Comparison of ENCODE assay signal across 17 cellular contexts in the genomic region with DNA sequence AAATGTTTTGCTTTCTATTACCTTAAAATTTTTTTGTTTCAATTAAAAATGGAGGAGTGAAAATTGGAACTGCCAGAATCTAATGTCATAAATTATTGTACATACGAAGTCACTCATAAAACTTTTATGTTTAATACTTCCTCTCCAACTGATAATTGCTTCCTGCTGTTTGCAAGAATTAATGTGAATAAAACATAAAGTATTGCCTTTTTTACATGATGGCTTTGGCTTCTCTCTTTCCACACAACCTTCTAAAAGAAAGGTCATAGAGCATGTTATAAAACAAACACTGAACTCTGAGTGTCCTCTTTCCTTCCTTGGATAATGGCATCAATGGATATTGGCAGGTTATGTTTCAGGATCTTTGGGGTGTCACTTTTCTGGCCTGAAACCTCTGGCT.
A peak's percentile ranks its signal among the peaks of the same experiment; 100 is the strongest.
DNase-seq lines count a peak whose midpoint lies in the region; ATAC-seq and TF ChIP-seq lines count a peak whose summit lies in the region.
"Had no signal": no experiment of that assay in that cellular context is flagged by ENCODE, and none has a peak within 500 bp of the region (broad histone marks: within the 10 kb centered on the region; RNA-seq: fewer than 3 reads in every experiment).

No MANE protein-coding gene starts in this region.

- H2BK5ac ChIP-seq in neuronal stem cell (ENCODE audit: low read length), result no peak overlapping the region

- WGBS in neuronal stem cell (ENCODE audit: extremely low coverage in 2 of 2, insufficient read length in 2 of 2, insufficient replicate concordance in 1 of 2), 2 donors, result no CpG with 5 or more reads among the region's 1 CpG

- H3K14ac ChIP-seq in neuronal stem cell (ENCODE audit: low read length), result no peak overlapping the region

- DNase-seq in A673 (ENCODE audit: low spot score) (peak; percentile 12), GM04504 (ENCODE audit: low read depth) (peak; percentile 24), SK-N-MC (ENCODE audit: low read depth, low spot score) (peak; percentile 8), neuronal stem cell (ENCODE audit: low spot score) (no peak), dermis blood vessel endothelial cell (no peak), foreskin keratinocyte (no peak)
- DNase-seq: 8988T; ACHN; CD4-positive, alpha-beta T cell; DMS79; EL; GDM1; GOT3; H9 had no signal

- H3K79me1 ChIP-seq in neuronal stem cell (ENCODE audit: low read depth, low read length), result no peaks in the 10 kb centered on the region

- ATAC-seq in HG03280 (IDR thresholded peaks at IDR 0.05; ENCODE audit: unreplicated experiment), result no peak
- ATAC-seq in foreskin keratinocyte, result no peak
- ATAC-seq: HepG2 had no signal

- H2AK5ac ChIP-seq in neuronal stem cell (ENCODE audit: low read depth, low read length), result peak overlapping the region; percentile 46

- no peak overlapping the region for H2BK15ac ChIP-seq in neuronal stem cell (ENCODE audit: low read length)

- no peak overlapping the region for H3K4me2 ChIP-seq in neuronal stem cell (ENCODE audit: insufficient read depth, low read length, poor library complexity, severe bottlenecking)
- H3K4me2 ChIP-seq: BLaER1 treated with 17β-estradiol and CSF1 and Interleukin-3, amounts not matched to agents 10 nM and 100 nM had no signal

- H2BK120ac ChIP-seq in neuronal stem cell (ENCODE audit: low read depth, low read length), result no peak overlapping the region

- H3K36me3 ChIP-seq in A673 (ENCODE audit: insufficient read depth, low read length, poor library complexity, severe bottlenecking) (no peaks in the 10 kb centered on the region), SK-N-MC (ENCODE audit: insufficient read depth, low read length) (no peaks in the 10 kb centered on the region), neuronal stem cell (replicated peaks in 1 of 2; ENCODE audit: control insufficient read depth in 2 of 2, insufficient read depth in 2 of 2, low read length in 2 of 2) (no peaks in the 10 kb centered on the region)
- H3K36me3 ChIP-seq: BLaER1 treated with 17β-estradiol and CSF1 and Interleukin-3, amounts not matched to agents 10 nM and 100 nM had no signal

- peaks cover 5% of the 10 kb centered on the region for H3K4me1 ChIP-seq in A673 (ENCODE audit: insufficient read depth, low read length, poor library complexity, severe bottlenecking)
- no peaks in the 10 kb centered on the region for H3K4me1 ChIP-seq in neuronal stem cell (ENCODE audit: control insufficient read depth in 2 of 2, insufficient read depth in 1 of 2, low read depth in 1 of 2, low read length in 2 of 2)
- H3K4me1 ChIP-seq in foreskin keratinocyte, result no peaks in the 10 kb centered on the region

- no peaks in the 10 kb centered on the region for H3K9me3 ChIP-seq in A673 (ENCODE audit: low read depth, low read length, poor library complexity, severe bottlenecking)
- no peaks in the 10 kb centered on the region for H3K9me3 ChIP-seq in SK-N-MC (ENCODE audit: low read depth, low read length)
- no peaks in the 10 kb centered on the region for H3K9me3 ChIP-seq in neuronal stem cell (replicated peaks in 1 of 2; ENCODE audit: control insufficient read depth in 2 of 2, insufficient read depth in 1 of 2, low read depth in 1 of 2, low read length in 2 of 2)

- no peak overlapping the region for H4K8ac ChIP-seq in neuronal stem cell (ENCODE audit: low read depth, low read length)

- TF ChIP-seq CTCF in A673 (conservative IDR thresholded peaks at IDR 0.05; ENCODE audit: low read depth, low read length), result no peak
- TF ChIP-seq CTCF in foreskin keratinocyte (conservative IDR thresholded peaks at IDR 0.05), result no peak

- H2BK12ac ChIP-seq in neuronal stem cell (ENCODE audit: low read length), result no peak overlapping the region

- no peak overlapping the region for H3K18ac ChIP-seq in neuronal stem cell (ENCODE audit: low read length)

- POLR2A ChIA-PET in A673 (lab: Charles Lee; ENCODE audit: low non-redundant PET), result no interaction called here

- no peak overlapping the region for H3K27ac ChIP-seq in A673 (ENCODE audit: low read depth, low read length, poor library complexity, severe bottlenecking)
- H3K27ac ChIP-seq in SK-N-MC, result no peak overlapping the region
- H3K27ac ChIP-seq in neuronal stem cell (replicated peaks; ENCODE audit: low read length), result no peak overlapping the region
- H3K27ac ChIP-seq in foreskin keratinocyte, result no peak overlapping the region
- H3K27ac ChIP-seq: BLaER1 treated with 17β-estradiol and CSF1 and Interleukin-3, amounts not matched to agents 10 nM and 100 nM had no signal

- intact Hi-C loops in A673 (cut with micrococcal nuclease; ENCODE audit: unreplicated experiment), result no loop called here

- no peak overlapping the region for H3K4me3 ChIP-seq in A673 (ENCODE audit: low read depth, low read length, poor library complexity, severe bottlenecking)
- H3K4me3 ChIP-seq in SK-N-MC, result no peak overlapping the region
- H3K4me3 ChIP-seq in neuronal stem cell (ENCODE audit: low read length in 2 of 2), result no peak overlapping the region
- H3K4me3 ChIP-seq: BLaER1 treated with 17β-estradiol and CSF1 and Interleukin-3, amounts not matched to agents 10 nM and 100 nM had no signal

- H3K9ac ChIP-seq in SK-N-MC (ENCODE audit: insufficient read length) (no peak overlapping the region), neuronal stem cell (ENCODE audit: low read depth, low read length, poor library complexity) (no peak overlapping the region)
- H3K9ac ChIP-seq: BLaER1 treated with 17β-estradiol and CSF1 and Interleukin-3, amounts not matched to agents 10 nM and 100 nM had no signal

- BruUV-seq in A673 (replicated peaks; lab: Mats Ljungman, UMichigan), result no TSS peak

- CTCF ChIA-PET in A673 (lab: Charles Lee), result no interaction called here

- H3K4ac ChIP-seq in neuronal stem cell (ENCODE audit: low read length), result no peak overlapping the region

- H4K91ac ChIP-seq in neuronal stem cell (ENCODE audit: low read depth, low read length, poor library complexity), result no peak overlapping the region

- no peak overlapping the region for H2AFZ ChIP-seq in neuronal stem cell (ENCODE audit: low read length)

- no peak overlapping the region for H3K23ac ChIP-seq in neuronal stem cell (ENCODE audit: low read depth, low read length, poor library complexity)

- H3K27me3 ChIP-seq in A673 (replicated peaks; ENCODE audit: insufficient read depth, low read depth, low read length, poor library complexity) (no peaks in the 10 kb centered on the region), neuronal stem cell (ENCODE audit: control insufficient read depth in 3 of 3, insufficient read depth in 3 of 3, low read depth in 1 of 3, low read length in 3 of 3) (no peaks in the 10 kb centered on the region), foreskin keratinocyte (no peaks in the 10 kb centered on the region)
- H3K27me3 ChIP-seq: BLaER1 treated with 17β-estradiol and CSF1 and Interleukin-3, amounts not matched to agents 10 nM and 100 nM had no signal

Comparison
In these comparisons a context has a peak if more than half of its experiments do, and no peak if none do; other contexts are left out.
1. DNase-seq: peak in A673 (single experiment), GM04504 (single experiment) and SK-N-MC (single experiment); none in neuronal stem cell (single experiment), dermis blood vessel endothelial cell (single experiment) and foreskin keratinocyte (0 of 2).